18 cellular contexts compared by ENCODE assay signal in genomic region chr2:157447751-157448150, GRCh38. TPM values are rescaled to one million over a fixed set of nuclear protein-coding genes. Genes with fewer than 3 reads are reported as not detected.
DNase-seq lines count a peak whose midpoint lies in the region; ATAC-seq, FAIRE-seq and TF ChIP-seq lines count a peak whose summit lies in the region.
"Had no signal": no experiment of that assay in that cellular context is flagged by ENCODE, and none has a peak within 500 bp of the region (broad histone marks: within the 10 kb centered on the region; RNA-seq: fewer than 3 reads in every experiment).

No MANE protein-coding gene starts in this region.

- no peak overlapping the region for H3K4me3 ChIP-seq in KMS-11 (IDR thresholded peaks at IDR 0.05; ENCODE audit: insufficient read depth, low read depth, low read length)
- no peak overlapping the region for H3K4me3 ChIP-seq in naive thymus-derived CD4-positive, alpha-beta T cell (ENCODE audit: low read length)
- H3K4me3 ChIP-seq: lower lobe of right lung, sigmoid colon had no signal

- 0 out of 2 replicates have a peak overlapping the region, but pooled peaks have one; percentile 0 for H2AFZ ChIP-seq in KMS-11 (ENCODE audit: low read depth)

- no peak for ATAC-seq in activated CD4-positive, alpha-beta T cell treated with anti-CD3 and anti-CD28 coated beads for 36 hours
- ATAC-seq in activated T-helper 17 cell treated with anti-CD3 and anti-CD28 coated beads, Interleukin-2, amount 50 U/mL, for 72 hours (replicated peaks), result no peak
- ATAC-seq in naive thymus-derived CD4-positive, alpha-beta T cell, result no peak
- ATAC-seq: lower lobe of right lung had no signal

- DNase-seq in activated CD4-positive, alpha-beta T cell treated with anti-CD3 and anti-CD28 coated beads for 36 hours, result no peak
- DNase-seq in activated CD4-positive, alpha-beta T cell treated with anti-CD3 and anti-CD28 coated beads, Interleukin-2, amount 50 U/mL, for 1 hour, result no peak
- no peak for DNase-seq in naive thymus-derived CD4-positive, alpha-beta T cell
- no peak for DNase-seq in HT-29 (ENCODE audit: low spot score)
- DNase-seq in epidermal melanocyte (ENCODE audit: insufficient read length, low spot score), result no peak
- DNase-seq in GM12891 (ENCODE audit: insufficient read length, low spot score), result no peak
- DNase-seq: 8988T; cortex of kidney; lower lobe of right lung; NCI-H1417; SHP77; sigmoid colon; stimulated activated naive CD4-positive, alpha-beta T cell treated with Interleukin-2 at 50 U/mL for 16 hours had no signal

- H3K27ac Mint-ChIP-seq in activated CD4-positive, alpha-beta T cell treated with anti-CD3 and anti-CD28 coated beads for 36 hours, result peak overlapping the region; percentile 97
- H3K27ac Mint-ChIP-seq in activated T-helper 17 cell treated with anti-CD3 and anti-CD28 coated beads, Interleukin-2, amount 50 U/mL, for 72 hours, result peak overlapping the region; percentile 96
- H3K27ac Mint-ChIP-seq in naive thymus-derived CD4-positive, alpha-beta T cell, result peak overlapping the region; percentile 80 to 98 (median 93)
- H3K27ac Mint-ChIP-seq: B cell had no signal

- no peaks in the 10 kb centered on the region for H3K36me3 ChIP-seq in KMS-11 (ENCODE audit: insufficient read depth)
- H3K36me3 ChIP-seq in naive thymus-derived CD4-positive, alpha-beta T cell (ENCODE audit: control insufficient read depth in 2 of 3, insufficient read depth in 3 of 3, low read length in 3 of 3), result peaks cover 0 to 11% (median 0%) of the 10 kb centered on the region in 3 experiments
- H3K36me3 ChIP-seq: lower lobe of right lung, sigmoid colon had no signal

- no peak overlapping the region for H3K4me2 ChIP-seq in KMS-11

- H3K4me1 ChIP-seq in KMS-11 (ENCODE audit: low read depth, poor library complexity, severe bottlenecking), result peaks cover 28% of the 10 kb centered on the region
- peaks cover 39 to 40% of the 10 kb centered on the region in 2 donors for H3K4me1 ChIP-seq in naive thymus-derived CD4-positive, alpha-beta T cell (ENCODE audit: control insufficient read depth in 2 of 2, insufficient read depth in 2 of 2, low read length in 2 of 2)
- H3K4me1 ChIP-seq: lower lobe of right lung, sigmoid colon had no signal

- H3K9ac ChIP-seq in KMS-11, result no peak overlapping the region

- H3K27ac ChIP-seq in KMS-11, result no peak overlapping the region
- peak overlapping the region; percentile 62 for H3K27ac ChIP-seq in naive thymus-derived CD4-positive, alpha-beta T cell (ENCODE audit: low read depth, low read length)
- H3K27ac ChIP-seq: lower lobe of right lung, sigmoid colon had no signal

- H3K4me3 Mint-ChIP-seq in activated CD4-positive, alpha-beta T cell treated with anti-CD3 and anti-CD28 coated beads for 36 hours, result peak overlapping the region; percentile 90
- H3K4me3 Mint-ChIP-seq in activated T-helper 17 cell treated with anti-CD3 and anti-CD28 coated beads, Interleukin-2, amount 50 U/mL, for 72 hours, result peak overlapping the region; percentile 92
- H3K4me3 Mint-ChIP-seq in naive thymus-derived CD4-positive, alpha-beta T cell, result peak overlapping the region; percentile 53 to 82 (median 76)
- H3K4me3 Mint-ChIP-seq: B cell had no signal

- no peaks in the 10 kb centered on the region for H3K27me3 ChIP-seq in KMS-11 (ENCODE audit: insufficient read depth, low read depth)
- H3K27me3 ChIP-seq in naive thymus-derived CD4-positive, alpha-beta T cell (ENCODE audit: control insufficient read depth in 2 of 2, insufficient read depth in 2 of 2, low read length in 2 of 2), result no peaks in the 10 kb centered on the region
- H3K27me3 ChIP-seq: sigmoid colon had no signal

- peaks cover 61% of the 10 kb centered on the region for H3K4me1 Mint-ChIP-seq in activated CD4-positive, alpha-beta T cell treated with anti-CD3 and anti-CD28 coated beads for 36 hours
- peaks cover 40% of the 10 kb centered on the region for H3K4me1 Mint-ChIP-seq in activated T-helper 17 cell treated with anti-CD3 and anti-CD28 coated beads, Interleukin-2, amount 50 U/mL, for 72 hours
- H3K4me1 Mint-ChIP-seq in naive thymus-derived CD4-positive, alpha-beta T cell, result peaks cover 34 to 68% (median 64%) of the 10 kb centered on the region in 7 donors

- peaks cover 47% of the 10 kb centered on the region for H3K36me3 Mint-ChIP-seq in activated CD4-positive, alpha-beta T cell treated with anti-CD3 and anti-CD28 coated beads for 36 hours (ENCODE audit: low read depth)
- H3K36me3 Mint-ChIP-seq in activated T-helper 17 cell treated with anti-CD3 and anti-CD28 coated beads, Interleukin-2, amount 50 U/mL, for 72 hours (ENCODE audit: low read depth), result peaks cover 42% of the 10 kb centered on the region
- peaks cover under 1 to 11% (median 8%) of the 10 kb centered on the region in 5 donors for H3K36me3 Mint-ChIP-seq in naive thymus-derived CD4-positive, alpha-beta T cell

- TF ChIP-seq POLR2A in GM12891 (IDR thresholded peaks at IDR 0.05; ENCODE audit: low read depth, low read length), result no peak

- H3K9me3 ChIP-seq in naive thymus-derived CD4-positive, alpha-beta T cell (ENCODE audit: control insufficient read depth in 2 of 3, low read length in 3 of 3), result no peaks in the 10 kb centered on the region
- H3K9me3 ChIP-seq: lower lobe of right lung, sigmoid colon had no signal

- POLR2A ChIA-PET in activated CD4-positive, alpha-beta T cell treated with anti-CD3 and anti-CD28 coated beads for 36 hours (lab: Charles Lee), result interaction anchor here (1.0 kb wide), 1 partner anchor 14 kb away, joined by 3 read pairs; no protein-coding TSS in a partner anchor
- POLR2A ChIA-PET in naive thymus-derived CD4-positive, alpha-beta T cell (lab: Charles Lee), result interaction anchor here (1.3 to 7.5 kb wide), 11 partner anchors 9 to 120 kb away, joined by 5 to 124 read pairs (median 12); no protein-coding TSS in a partner anchor

- intact Hi-C loops in activated CD4-positive, alpha-beta T cell treated with anti-CD3 and anti-CD28 coated beads for 36 hours (cut with DNase I, micrococcal nuclease), result loop anchor here (10.0 kb wide), 2 partner anchors 1103 to 1113 kb away; partner anchors contain the start of gene NR4A2 (in 1 of the 2)
- intact Hi-C loops in naive thymus-derived CD4-positive, alpha-beta T cell (cut with micrococcal nuclease), result loop anchor here (1.0 to 10.0 kb wide), 3 partner anchors 11 to 1113 kb away; partner anchors contain the start of genes CCDC148 (in 1 of the 2), NR4A2 (in 1 of the 2) and PKP4 (in 1 of the 2)

- no peaks in the 10 kb centered on the region for H4K20me1 ChIP-seq in KMS-11 (ENCODE audit: insufficient read depth)

- TF ChIP-seq CTCF in KMS-11 (conservative IDR thresholded peaks at IDR 0.05; ENCODE audit: low read depth, low read length), result no peak

- FAIRE-seq in GM12891 (lab: Jason Lieb, UNC), result no peak
- FAIRE-seq: endothelial cell of umbilical vein, islet of Langerhans had no signal

- no peaks in the 10 kb centered on the region for H3K9me3 Mint-ChIP-seq in activated CD4-positive, alpha-beta T cell treated with anti-CD3 and anti-CD28 coated beads for 36 hours (ENCODE audit: low read depth)
- no peaks in the 10 kb centered on the region for H3K9me3 Mint-ChIP-seq in activated T-helper 17 cell treated with anti-CD3 and anti-CD28 coated beads, Interleukin-2, amount 50 U/mL, for 72 hours
- no peaks in the 10 kb centered on the region for H3K9me3 Mint-ChIP-seq in naive thymus-derived CD4-positive, alpha-beta T cell

- peaks cover 30% of the 10 kb centered on the region for H3K79me2 ChIP-seq in KMS-11 (ENCODE audit: insufficient read depth, low read depth)

- H3K27me3 Mint-ChIP-seq in activated CD4-positive, alpha-beta T cell treated with anti-CD3 and anti-CD28 coated beads for 36 hours, result no peaks in the 10 kb centered on the region
- H3K27me3 Mint-ChIP-seq in activated T-helper 17 cell treated with anti-CD3 and anti-CD28 coated beads, Interleukin-2, amount 50 U/mL, for 72 hours, result no peaks in the 10 kb centered on the region
- H3K27me3 Mint-ChIP-seq in naive thymus-derived CD4-positive, alpha-beta T cell, result no peaks in the 10 kb centered on the region
- H3K27me3 Mint-ChIP-seq: B cell had no signal

- CTCF ChIA-PET in activated CD4-positive, alpha-beta T cell treated with anti-CD3 and anti-CD28 coated beads for 36 hours (lab: Charles Lee), result interaction anchor here (0.9 to 4.8 kb wide), 9 partner anchors 8 to 125 kb away, joined by 3 to 32 read pairs (median 6); no protein-coding TSS in a partner anchor
- CTCF ChIA-PET in naive thymus-derived CD4-positive, alpha-beta T cell (lab: Charles Lee), result interaction anchor here (0.7 to 2.5 kb wide), 9 partner anchors 10 to 121 kb away, joined by 3 to 17 read pairs (median 3); no protein-coding TSS in a partner anchor

TF ChIP-seq in GM12891, 5 proteins besides CTCF, POLR2A, EP300 and RAD21:
- TF ChIP-seq PAX5 (IDR thresholded peaks at IDR 0.05; ENCODE audit: insufficient read depth, low read length, severe bottlenecking), result no peak
- no peak for TF ChIP-seq POLR2AphosphoS5 (IDR thresholded peaks at IDR 0.05; ENCODE audit: low read depth, low read length)
- TF ChIP-seq POU2F2 (IDR thresholded peaks at IDR 0.05; ENCODE audit: low read depth, low read length), result no peak
- TF ChIP-seq SPI1 (IDR thresholded peaks at IDR 0.05; ENCODE audit: low read depth, low read length), result no peak
- no peak for TF ChIP-seq TAF1 (IDR thresholded peaks at IDR 0.05; ENCODE audit: low read depth, low read length)

RNA-seq across cellular contexts. Expression of gene CYTIP, which starts 3.9 kb away (rescaled TPM):
- 100 to 1,000 TPM; 470 to 536 TPM for total RNA-seq in activated CD4-positive, alpha-beta T cell treated with anti-CD3 and anti-CD28 coated beads for 36 hours
- 100 to 1,000 TPM; 581 to 591 TPM for total RNA-seq in activated T-helper 17 cell treated with anti-CD3 and anti-CD28 coated beads, Interleukin-2, amount 50 U/mL, for 72 hours
- 100 to 1,000 TPM; 290 to 406 (median 363) TPM for total RNA-seq in naive thymus-derived CD4-positive, alpha-beta T cell
- 100 to 1,000 TPM; 170 to 270 TPM for polyA plus RNA-seq in naive thymus-derived CD4-positive, alpha-beta T cell
- total RNA-seq in HT-29 (2014; rRNA removed; shearing (Covaris generic)), result 0.08 TPM in 1 of 2 replicates, not detected in the other
- polyA plus RNA-seq in GM12891 (2012; ENCODE audit: low read depth, missing spikeins), result 70.8 TPM
- total RNA-seq: endothelial cell of umbilical vein had no signal
- polyA plus RNA-seq: endothelial cell of umbilical vein had no signal

Comparison
In these comparisons a context has a peak if more than half of its experiments do, and no peak if none do; other contexts are left out.
1. RNA of gene CYTIP, which starts 3.9 kb away (total RNA-seq): 581 to 591 TPM in activated T-helper 17 cell treated with anti-CD3 and anti-CD28 coated beads, Interleukin-2, amount 50 U/mL, for 72 hours, 470 to 536 TPM in activated CD4-positive, alpha-beta T cell treated with anti-CD3 and anti-CD28 coated beads for 36 hours and 290 to 406 TPM in naive thymus-derived CD4-positive, alpha-beta T cell; 0.08 TPM in HT-29; every median in the first group is over 100 times any median in the second.
2. Peak in every context shown above with its lines, with median percentiles within 50 percentile points of each other: H3K27ac Mint-ChIP-seq and H3K4me3 Mint-ChIP-seq.